In the genomic region with DNA sequence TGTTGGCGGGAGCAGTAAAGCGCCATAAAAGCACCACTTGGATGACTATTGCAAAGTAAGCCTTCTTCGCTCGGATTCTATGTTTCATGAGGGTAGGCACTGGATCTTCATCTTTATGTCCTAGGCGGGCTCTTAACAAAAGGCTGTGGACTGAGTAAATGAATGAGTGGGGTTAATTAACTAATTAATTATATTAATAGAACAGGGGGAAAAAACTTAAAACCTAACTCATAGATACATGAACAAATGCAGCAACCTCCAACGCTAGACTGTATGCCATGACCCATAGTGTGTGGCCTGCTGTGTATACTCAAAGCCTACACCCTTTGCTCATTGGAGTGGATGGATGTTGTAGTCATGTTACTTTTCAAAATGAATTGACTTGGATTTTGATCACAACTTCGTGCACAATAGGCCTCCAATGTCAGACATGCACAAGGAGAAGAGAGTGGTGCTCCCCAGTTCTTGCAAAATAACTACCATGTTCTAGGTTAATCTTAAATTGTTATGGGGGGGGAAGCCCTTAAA, we compare ENCODE assay signal across 9 cellular contexts. TPM values are rescaled to one million over a fixed set of nuclear protein-coding genes. Genes with fewer than 3 reads are reported as not detected.
DNase-seq lines count a peak whose midpoint lies in the region; ATAC-seq, FAIRE-seq and TF ChIP-seq lines count a peak whose summit lies in the region.
"Had no signal": no experiment of that assay in that cellular context is flagged by ENCODE, and none has a peak within 500 bp of the region (broad histone marks: within the 10 kb centered on the region; RNA-seq: fewer than 3 reads in every experiment).

No MANE protein-coding gene starts in this region.

- no peaks in the 10 kb centered on the region for H3K9me3 ChIP-seq in left lung
- H3K9me3 ChIP-seq in thoracic aorta: no peaks in the 10 kb centered on the region
- no peaks in the 10 kb centered on the region for H3K9me3 ChIP-seq in kidney (ENCODE audit: control insufficient read depth in 1 of 2, low read length in 2 of 2)
- H3K9me3 ChIP-seq: MG63 had no signal

- intact Hi-C loops in activated naive CD4-positive, alpha-beta T cell treated with anti-CD3 and anti-CD28 coated beads for 36 hours (cut with micrococcal nuclease): loop anchor here (5.0 to 10.0 kb wide), 5 partner anchors 345 to 1465 kb away; a partner anchor contains a TSS
- intact Hi-C loops in left lung (cut with DNase I) (no loop called here), kidney (cut with DNase I) (no loop called here)

- H3K36me3 Mint-ChIP-seq in activated naive CD4-positive, alpha-beta T cell treated with anti-CD3 and anti-CD28 coated beads for 36 hours (ENCODE audit: low read depth): peaks cover 20% of the 10 kb centered on the region
- H3K36me3 Mint-ChIP-seq in activated CD8-positive, alpha-beta T cell treated with anti-CD3 and anti-CD28 coated beads, Interleukin-2, amount 10 ng/mL, durations not matched to agents 7 days and 5 days (ENCODE audit: low read depth): peaks cover 29% of the 10 kb centered on the region

- FAIRE-seq in kidney (lab: Jason Lieb, UNC): no peak
- no peak for FAIRE-seq in GM19239 (lab: Jason Lieb, UNC)

- no peak for DNase-seq in activated naive CD4-positive, alpha-beta T cell treated with anti-CD3 and anti-CD28 coated beads for 36 hours
- DNase-seq in activated naive CD4-positive, alpha-beta T cell treated with Interleukin-2 at 50 U/mL for 16 hours: no peak
- DNase-seq in activated CD8-positive, alpha-beta T cell treated with anti-CD3 and anti-CD28 coated beads, Interleukin-2, amount 10 ng/mL, durations not matched to agents 7 days and 5 days: no peak
- DNase-seq in left lung: no peak
- DNase-seq in thoracic aorta (ENCODE audit: low spot score): no peak
- no peak for DNase-seq in kidney
- DNase-seq in GM19239 (ENCODE audit: insufficient read length, low spot score): no peak

- H3K36me3 ChIP-seq in left lung: no peaks in the 10 kb centered on the region
- H3K36me3 ChIP-seq in thoracic aorta: no peaks in the 10 kb centered on the region
- H3K36me3 ChIP-seq in kidney (ENCODE audit: control insufficient read depth in 1 of 2, insufficient read depth in 2 of 2, low read length in 2 of 2): no peaks in the 10 kb centered on the region
- H3K36me3 ChIP-seq: MG63 had no signal

- POLR2A ChIA-PET in activated CD8-positive, alpha-beta T cell treated with anti-CD3 and anti-CD28 coated beads, Interleukin-2, amount 10 ng/mL, durations not matched to agents 7 days and 5 days (lab: Charles Lee): interaction anchor here (0.5 to 9.9 kb wide), 25 partner anchors 9 to 475 kb away, joined by 3 to 230 read pairs (median 13); no protein-coding TSS in a partner anchor

- TF ChIP-seq CTCF in left lung (IDR thresholded peaks at IDR 0.05) (no peak), thoracic aorta (IDR thresholded peaks at IDR 0.05) (no peak), kidney (IDR thresholded peaks at IDR 0.05; ENCODE audit: borderline replicate concordance, extremely low read depth, insufficient read depth) (no peak)

- H3K4me3 ChIP-seq in left lung (peak overlapping the region; percentile 33 to 60), thoracic aorta (peak overlapping the region; percentile 72), kidney (ENCODE audit: low read length in 2 of 2) (peak overlapping the region in 1 of 2 donors; percentile 41)
- H3K4me3 ChIP-seq: MG63 had no signal

- H3K4me3 Mint-ChIP-seq in activated naive CD4-positive, alpha-beta T cell treated with anti-CD3 and anti-CD28 coated beads for 36 hours: peak overlapping the region; percentile 90
- H3K4me3 Mint-ChIP-seq in activated CD8-positive, alpha-beta T cell treated with anti-CD3 and anti-CD28 coated beads, Interleukin-2, amount 10 ng/mL, durations not matched to agents 7 days and 5 days: peak overlapping the region; percentile 90

- peaks cover 36% of the 10 kb centered on the region for H3K4me1 Mint-ChIP-seq in activated naive CD4-positive, alpha-beta T cell treated with anti-CD3 and anti-CD28 coated beads for 36 hours (ENCODE audit: low read depth)
- H3K4me1 Mint-ChIP-seq in activated CD8-positive, alpha-beta T cell treated with anti-CD3 and anti-CD28 coated beads, Interleukin-2, amount 10 ng/mL, durations not matched to agents 7 days and 5 days (ENCODE audit: low read depth): peaks cover 42% of the 10 kb centered on the region

- H3K4me1 ChIP-seq in left lung (peaks cover 24 to 51% of the 10 kb centered on the region in 2 donors), thoracic aorta (ENCODE audit: control insufficient read depth in 1 of 2, low read depth in 2 of 2) (peaks cover 35 to 46% of the 10 kb centered on the region in 2 donors), kidney (ENCODE audit: control insufficient read depth in 1 of 2, insufficient read depth in 1 of 2, low read depth in 1 of 2, low read length in 2 of 2) (peaks cover 3 to 30% of the 10 kb centered on the region in 2 donors)

- no peak for ATAC-seq in activated CD8-positive, alpha-beta T cell treated with anti-CD3 and anti-CD28 coated beads, Interleukin-2, amount 10 ng/mL, durations not matched to agents 7 days and 5 days
- no peak for ATAC-seq in left lung
- no peak for ATAC-seq in thoracic aorta (ENCODE audit: insufficient number of reproducible peaks, low FRiP score, low read depth)
- no peak for ATAC-seq in HG02973 (IDR thresholded peaks at IDR 0.05; ENCODE audit: unreplicated experiment)

- no peaks in the 10 kb centered on the region for H3K27me3 Mint-ChIP-seq in activated naive CD4-positive, alpha-beta T cell treated with anti-CD3 and anti-CD28 coated beads for 36 hours (ENCODE audit: low read depth)
- no peaks in the 10 kb centered on the region for H3K27me3 Mint-ChIP-seq in activated CD8-positive, alpha-beta T cell treated with anti-CD3 and anti-CD28 coated beads, Interleukin-2, amount 10 ng/mL, durations not matched to agents 7 days and 5 days (ENCODE audit: low read depth)

- no peak overlapping the region for H3K9ac ChIP-seq in kidney (ENCODE audit: low read length in 2 of 2)

- H3K27ac Mint-ChIP-seq in activated naive CD4-positive, alpha-beta T cell treated with anti-CD3 and anti-CD28 coated beads for 36 hours: peak overlapping the region; percentile 69
- H3K27ac Mint-ChIP-seq in activated CD8-positive, alpha-beta T cell treated with anti-CD3 and anti-CD28 coated beads, Interleukin-2, amount 10 ng/mL, durations not matched to agents 7 days and 5 days: peak overlapping the region; percentile 91

- H3K27me3 ChIP-seq in left lung (peaks cover 59 to 75% of the 10 kb centered on the region in 2 donors), thoracic aorta (replicated peaks; ENCODE audit: insufficient read depth) (no peaks in the 10 kb centered on the region)

- CTCF ChIA-PET in activated naive CD4-positive, alpha-beta T cell treated with anti-CD3 and anti-CD28 coated beads for 36 hours (lab: Charles Lee): interaction anchor here (0.9 to 5.7 kb wide), 6 partner anchors 13 to 117 kb away, joined by 3 to 49 read pairs (median 10); no protein-coding TSS in a partner anchor
- CTCF ChIA-PET in activated CD8-positive, alpha-beta T cell treated with anti-CD3 and anti-CD28 coated beads, Interleukin-2, amount 10 ng/mL, durations not matched to agents 7 days and 5 days (lab: Charles Lee): interaction anchor here (0.8 to 6.8 kb wide), 15 partner anchors 11 to 189 kb away, joined by 3 to 122 read pairs (median 7); no protein-coding TSS in a partner anchor

- peak overlapping the region in 1 of 2 donors; percentile 80 for H3K27ac ChIP-seq in left lung
- H3K27ac ChIP-seq in thoracic aorta: no peak overlapping the region
- no peak overlapping the region for H3K27ac ChIP-seq in kidney (ENCODE audit: low read depth in 2 of 2, low read length in 2 of 2)

- H3K9me3 Mint-ChIP-seq in activated naive CD4-positive, alpha-beta T cell treated with anti-CD3 and anti-CD28 coated beads for 36 hours: no peaks in the 10 kb centered on the region
- no peaks in the 10 kb centered on the region for H3K9me3 Mint-ChIP-seq in activated CD8-positive, alpha-beta T cell treated with anti-CD3 and anti-CD28 coated beads, Interleukin-2, amount 10 ng/mL, durations not matched to agents 7 days and 5 days (ENCODE audit: insufficient read depth)

RNA-seq across cellular contexts. Expression of a gene that starts 0.4 kb away (rescaled TPM):
- total RNA-seq in activated naive CD4-positive, alpha-beta T cell treated with anti-CD3 and anti-CD28 coated beads for 36 hours: 10 to 100 TPM; 42.8 to 44.2 TPM
- total RNA-seq in activated CD8-positive, alpha-beta T cell treated with anti-CD3 and anti-CD28 coated beads, Interleukin-2, amount 10 ng/mL, durations not matched to agents 7 days and 5 days: 10 to 100 TPM; 47.6 to 48.3 TPM
- total RNA-seq in left lung: 1 to 10 TPM; 1.3 to 2.0 TPM
- total RNA-seq in thoracic aorta: 1 to 10 TPM in 1 of 2 donors, under 1 TPM in 1; 0.71 to 2.4 TPM
- total RNA-seq in kidney: 3.8 TPM
- 0.17 TPM for polyA plus RNA-seq in kidney (ENCODE audit: insufficient read depth, low read depth, low replicate concordance)
